ENCODE assay signal across 10 cellular contexts in the genomic region with DNA sequence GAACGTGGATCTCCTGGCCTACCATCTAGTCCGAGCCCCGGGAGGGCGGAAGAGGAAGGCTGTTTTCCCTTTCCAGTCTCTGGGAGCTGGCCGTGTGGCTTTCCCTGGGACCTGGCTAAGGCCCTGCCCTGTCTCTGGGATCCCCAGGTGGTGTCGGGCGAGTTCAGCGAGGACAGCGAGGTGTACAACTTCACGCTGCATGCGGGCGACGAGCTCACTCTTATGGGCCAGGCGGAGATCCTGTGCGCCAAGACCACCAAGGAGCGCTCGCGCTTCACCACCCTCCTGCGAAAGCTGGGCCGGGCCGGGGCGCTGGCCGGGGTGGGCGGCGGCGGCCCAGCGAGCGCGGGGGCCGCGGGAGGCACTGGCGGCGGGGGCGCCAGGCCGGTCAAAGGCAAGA. TPM values are rescaled to one million over a fixed set of nuclear protein-coding genes. Genes with fewer than 3 reads are reported as not detected.
DNase-seq lines count a peak whose midpoint lies in the region; ATAC-seq and TF ChIP-seq lines count a peak whose summit lies in the region.
"Had no signal": no experiment of that assay in that cellular context is flagged by ENCODE, and none has a peak within 500 bp of the region (broad histone marks: within the 10 kb centered on the region; RNA-seq: fewer than 3 reads in every experiment).

No MANE protein-coding gene starts in this region.

- H3K27me3 ChIP-seq in H9 (ENCODE audit: insufficient read depth, low read length), result no peaks in the 10 kb centered on the region
- H3K27me3 ChIP-seq: MG63 had no signal

- no peak overlapping the region for H2BK15ac ChIP-seq in H9 (ENCODE audit: low read depth, low read length)

- no peak overlapping the region for H4K5ac ChIP-seq in H9 (ENCODE audit: insufficient read length, low read depth, low read length)

- H3K27ac Mint-ChIP-seq in H9, result no peak overlapping the region; a peak in 1 of 7 replicates
- peak overlapping the region; percentile 19 for H3K27ac Mint-ChIP-seq in activated naive CD8-positive, alpha-beta T cell treated with anti-CD3 and anti-CD28 coated beads, Interleukin-2, amount 50 U/mL, for 24 hours
- H3K27ac Mint-ChIP-seq in stimulated activated effector memory CD8-positive, alpha-beta T cell treated with anti-CD3 and anti-CD28 coated beads, Interleukin-12 subunit alpha, Interleukin-12 subunit beta, amount 100 ng/mL, for 72 hours, result no peak overlapping the region

- H3K27me3 Mint-ChIP-seq in H9 (ENCODE audit: low read depth), result peaks cover 38% of the 10 kb centered on the region
- H3K27me3 Mint-ChIP-seq in activated naive CD8-positive, alpha-beta T cell treated with anti-CD3 and anti-CD28 coated beads, Interleukin-2, amount 50 U/mL, for 24 hours, result peaks cover 22% of the 10 kb centered on the region

- H2BK20ac ChIP-seq in H9 (ENCODE audit: low read depth, low read length, poor library complexity, severe bottlenecking), result no peak overlapping the region

- no peak overlapping the region for H3K23ac ChIP-seq in H9 (ENCODE audit: insufficient read length, low read depth, low read length)

- no peak overlapping the region; the same call in 1 of the 2 replicates for H3K14ac ChIP-seq in H9 (ENCODE audit: insufficient read depth, low read length)

- no peaks in the 10 kb centered on the region; a peak in 1 of 5 replicates for H3K9me3 Mint-ChIP-seq in H9
- H3K9me3 Mint-ChIP-seq in activated naive CD8-positive, alpha-beta T cell treated with anti-CD3 and anti-CD28 coated beads, Interleukin-2, amount 50 U/mL, for 24 hours, result no peaks in the 10 kb centered on the region
- no peaks in the 10 kb centered on the region for H3K9me3 Mint-ChIP-seq in stimulated activated effector memory CD8-positive, alpha-beta T cell treated with anti-CD3 and anti-CD28 coated beads, Interleukin-12 subunit alpha, Interleukin-12 subunit beta, amount 100 ng/mL, for 72 hours

- H3K9me3 ChIP-seq in H9 (ENCODE audit: control insufficient read depth, low read depth, low read length), result no peaks in the 10 kb centered on the region
- H3K9me3 ChIP-seq: MG63 had no signal

- ATAC-seq in activated naive CD8-positive, alpha-beta T cell treated with anti-CD3 and anti-CD28 coated beads, Interleukin-2, amount 50 U/mL, for 24 hours, result no peak
- no peak for ATAC-seq in stimulated activated effector memory CD8-positive, alpha-beta T cell treated with anti-CD3 and anti-CD28 coated beads, Interleukin-12 subunit alpha, Interleukin-12 subunit beta, amount 100 ng/mL, for 72 hours
- ATAC-seq in HG03039 (IDR thresholded peaks at IDR 0.05; ENCODE audit: unreplicated experiment), result no peak

- peak overlapping the region; percentile 33 to 61; a peak in 4 of 5 replicates for H3K4me3 Mint-ChIP-seq in H9
- H3K4me3 Mint-ChIP-seq in activated naive CD8-positive, alpha-beta T cell treated with anti-CD3 and anti-CD28 coated beads, Interleukin-2, amount 50 U/mL, for 24 hours, result peak overlapping the region; percentile 58
- H3K4me3 Mint-ChIP-seq in stimulated activated effector memory CD8-positive, alpha-beta T cell treated with anti-CD3 and anti-CD28 coated beads, Interleukin-12 subunit alpha, Interleukin-12 subunit beta, amount 100 ng/mL, for 72 hours, result peak overlapping the region; percentile 60

- no peak for DNase-seq in H9
- DNase-seq in activated naive CD8-positive, alpha-beta T cell treated with anti-CD3 and anti-CD28 coated beads, Interleukin-2, amount 50 U/mL, for 24 hours, result no peak
- peak; percentile 32 for DNase-seq in iPS-NIHi7 (ENCODE audit: extremely low spot score)
- DNase-seq in stimulated activated effector memory CD8-positive, alpha-beta T cell treated with anti-CD3 and anti-CD28 coated beads, Interleukin-12 subunit alpha, Interleukin-12 subunit beta, amount 100 ng/mL, for 72 hours (ENCODE audit: low spot score in 2 of 2), result no peak
- DNase-seq in GM19240 (ENCODE audit: insufficient read length, low spot score), result no peak
- DNase-seq in GM10266 (ENCODE audit: extremely low spot score), result no peak
- no peak for DNase-seq in foreskin fibroblast
- DNase-seq: hippocampal formation, MG63 had no signal

- no peak overlapping the region for H2BK120ac ChIP-seq in H9 (ENCODE audit: low read depth, low read length, poor library complexity, severe bottlenecking)

- peaks cover 30 to 40% of the 10 kb centered on the region in 2 experiments for H3K4me1 Mint-ChIP-seq in H9
- H3K4me1 Mint-ChIP-seq in activated naive CD8-positive, alpha-beta T cell treated with anti-CD3 and anti-CD28 coated beads, Interleukin-2, amount 50 U/mL, for 24 hours, result peaks cover 16% of the 10 kb centered on the region
- peaks cover 22% of the 10 kb centered on the region for H3K4me1 Mint-ChIP-seq in stimulated activated effector memory CD8-positive, alpha-beta T cell treated with anti-CD3 and anti-CD28 coated beads, Interleukin-12 subunit alpha, Interleukin-12 subunit beta, amount 100 ng/mL, for 72 hours

- H3K27ac ChIP-seq in H9 (ENCODE audit: insufficient read length, low read depth, low read length), result no peak overlapping the region

- H4K8ac ChIP-seq in H9 (replicated peaks; ENCODE audit: insufficient read length, low read depth, low read length), result no peak overlapping the region

- peaks cover 5% of the 10 kb centered on the region for H3K23me2 ChIP-seq in H9 (ENCODE audit: insufficient read length, low read depth, low read length, poor library complexity, severe bottlenecking)

- no peak overlapping the region for H2BK5ac ChIP-seq in H9 (ENCODE audit: insufficient read length, low read length)

- H3K79me2 ChIP-seq in H9 (ENCODE audit: insufficient read depth, low read length), result no peaks in the 10 kb centered on the region

- no peak overlapping the region for H2AFZ ChIP-seq in H9 (ENCODE audit: low read length)

- H4K20me1 ChIP-seq in H9 (ENCODE audit: control insufficient read depth, insufficient read depth, insufficient read length), result no peaks in the 10 kb centered on the region

- no CpG with 5 or more reads among the region's 35 CpGs for WGBS in H9 (ENCODE audit: extremely low coverage, insufficient read length, low lambda C conversion rate)

- H4K91ac ChIP-seq in H9 (ENCODE audit: insufficient read length, low read depth, low read length), result no peak overlapping the region

- no peak overlapping the region for H3T11ph ChIP-seq in H9 (ENCODE audit: low read length)

- no peak overlapping the region for H3K18ac ChIP-seq in H9 (ENCODE audit: insufficient read length, low read depth, low read length)

- H3K79me1 ChIP-seq in H9 (ENCODE audit: insufficient read depth, low read depth, low read length, poor library complexity, severe bottlenecking), result no peaks in the 10 kb centered on the region

- peak overlapping the region; percentile 4 for H3K4me2 ChIP-seq in H9 (ENCODE audit: insufficient read depth, insufficient read length, low read length)

- no peak overlapping the region for H2AK5ac ChIP-seq in H9 (ENCODE audit: insufficient read length, low read length)

- H3K36me3 Mint-ChIP-seq in H9 (ENCODE audit: insufficient read depth in 1 of 3, low read depth in 3 of 3), result peaks cover 23 to 31% (median 24%) of the 10 kb centered on the region in 3 experiments
- H3K36me3 Mint-ChIP-seq in activated naive CD8-positive, alpha-beta T cell treated with anti-CD3 and anti-CD28 coated beads, Interleukin-2, amount 50 U/mL, for 24 hours (ENCODE audit: low read depth), result no peaks in the 10 kb centered on the region
- H3K36me3 Mint-ChIP-seq in stimulated activated effector memory CD8-positive, alpha-beta T cell treated with anti-CD3 and anti-CD28 coated beads, Interleukin-12 subunit alpha, Interleukin-12 subunit beta, amount 100 ng/mL, for 72 hours, result no peaks in the 10 kb centered on the region

- H3K4me1 ChIP-seq in H9 (ENCODE audit: insufficient read depth, low read length), result no peaks in the 10 kb centered on the region

- no peak overlapping the region for H3K4me3 ChIP-seq in foreskin fibroblast (ENCODE audit: low read depth in 1 of 2, low read length in 2 of 2)
- H3K4me3 ChIP-seq: MG63 had no signal

- H2BK12ac ChIP-seq in H9 (ENCODE audit: insufficient read length, low read depth, low read length), result no peak overlapping the region

- H3K4ac ChIP-seq in H9 (ENCODE audit: low read depth, low read length), result no peak overlapping the region

- no peak for TF ChIP-seq CTCF in H9 (conservative IDR thresholded peaks at IDR 0.05)
- TF ChIP-seq CTCF in GM10266 (IDR thresholded peaks at IDR 0.05; ENCODE audit: control insufficient read depth, insufficient read depth, low read depth, missing control alignments), result no peak
- TF ChIP-seq CTCF in foreskin fibroblast (IDR thresholded peaks at IDR 0.05; ENCODE audit: low read depth, low read length), result no peak

- no peak overlapping the region for H3K56ac ChIP-seq in H9 (ENCODE audit: insufficient read length, low read depth, low read length)

- no peak overlapping the region for H3K9ac ChIP-seq in H9 (ENCODE audit: extremely low read depth, insufficient read length, low read length)

RNA-seq across cellular contexts. Expression of gene GAREM2, which starts 11.2 kb away (rescaled TPM):
- total RNA-seq in H9 (2021), result 14.2 and 14.4 TPM in 2 replicates
